ENCODE assay signal across 7 cellular contexts in genomic region chr15:63502137-63502801, GRCh38. TPM values are rescaled to one million over a fixed set of nuclear protein-coding genes. Genes with fewer than 3 reads are reported as not detected.
DNase-seq lines count a peak whose midpoint lies in the region; TF ChIP-seq lines count a peak whose summit lies in the region.

No MANE protein-coding gene starts in this region.

- H3K36me3 ChIP-seq in spleen = no peaks in the 10 kb centered on the region

- intact Hi-C loops in spleen (cut with DNase I; ENCODE audit: low total_unique reads) = no loop called here

- DNase-seq in HL-60 (ENCODE audit: low read depth in 1 of 2, low spot score in 1 of 2) (no peak), fibroblast of pulmonary artery (ENCODE audit: low read depth) (peak; percentile 76), spleen (no peak), SHP77 (lab: John Stamatoyannopoulos, UW) (no peak), KG1 (lab: John Stamatoyannopoulos, UW) (no peak), RPMI8226 (no peak)

- no peaks in the 10 kb centered on the region for H3K9me3 ChIP-seq in spleen

- whole genome bisulfite sequencing in spleen, 5 donors = 56 to 69% (median 66%) methylated on average over 15 of the region's 15 CpGs

- no peak for TF ChIP-seq POLR2A in spleen (IDR thresholded peaks at IDR 0.05)

- H3K27me3 ChIP-seq in HL-60 (ENCODE audit: insufficient read depth, poor library complexity, severe bottlenecking) (no peaks in the 10 kb centered on the region), spleen (replicated peaks in 1 of 7) (no peaks in the 10 kb centered on the region)

- H3K27ac ChIP-seq in HL-60 (replicated peaks) (peak overlapping the region; percentile 53), VCaP (peak overlapping the region; percentile 98), spleen (peak overlapping the region; percentile 97 to 100 (median 100))

- TF ChIP-seq CTCF in HL-60 (IDR thresholded peaks at IDR 0.05; ENCODE audit: insufficient read depth, low read length) (no peak), VCaP (conservative IDR thresholded peaks at IDR 0.05) (no peak), fibroblast of pulmonary artery (IDR thresholded peaks at IDR 0.05; ENCODE audit: low read length, missing control alignments) (no peak), spleen (IDR thresholded peaks at IDR 0.05 in 8 of 11, conservative IDR thresholded peaks at IDR 0.05 in 3 of 11) (no peak)

- peaks cover 51 to 85% (median 82%) of the 10 kb centered on the region in 6 donors for H3K4me1 ChIP-seq in spleen

- H3K4me3 ChIP-seq in HL-60 (replicated peaks; ENCODE audit: insufficient read depth, low read length) = no peak overlapping the region
- no peak overlapping the region for H3K4me3 ChIP-seq in fibroblast of pulmonary artery (replicated peaks; ENCODE audit: low read depth, low read length)
- H3K4me3 ChIP-seq in spleen = peak overlapping the region in 2 of 8 donors; percentile 21 to 82

RNA-seq across cellular contexts. Expression of gene USP3, which starts 2.1 kb away (rescaled TPM):
- total RNA-seq in spleen = 100 to 1,000 TPM in 4 of 7 donors, 10 to 100 TPM in 3; 82.0 to 136 (median 112) TPM
- polyA plus RNA-seq in spleen = 10 to 100 TPM; 29.5 to 48.4 (median 38.4) TPM
